9 cellular contexts compared by ENCODE assay signal in the genomic region with DNA sequence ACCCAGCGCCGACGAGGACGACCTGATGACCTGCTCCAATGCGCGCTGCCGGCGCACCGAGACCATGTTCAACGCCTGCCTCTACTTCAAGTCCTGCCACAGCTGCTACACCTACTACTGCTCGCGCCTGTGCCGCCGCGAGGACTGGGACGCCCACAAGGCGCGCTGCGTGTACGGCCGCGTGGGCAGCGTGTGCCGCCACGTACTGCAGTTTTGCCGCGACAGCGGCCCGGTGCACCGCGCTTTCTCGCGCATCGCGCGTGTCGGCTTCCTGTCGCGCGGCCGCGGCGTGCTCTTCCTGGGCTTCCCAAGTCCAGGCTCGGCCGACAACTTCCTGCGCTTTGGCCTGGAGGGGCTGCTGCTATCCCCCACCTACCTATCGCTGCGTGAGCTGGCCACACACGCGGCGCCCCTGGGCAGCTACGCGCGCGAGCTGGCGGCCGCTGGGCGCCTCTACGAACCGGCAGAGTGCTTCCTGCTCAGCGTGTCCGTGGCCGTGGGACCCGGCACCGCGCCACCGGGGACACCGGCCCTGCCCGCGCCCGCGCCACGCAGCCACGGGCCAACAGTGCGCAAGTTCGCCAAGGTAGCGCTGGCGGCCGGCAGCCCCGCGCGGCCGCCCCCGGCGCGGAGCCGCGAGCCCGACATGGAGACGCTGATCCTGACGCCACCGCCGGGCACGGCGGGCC. TPM values are rescaled to one million over a fixed set of nuclear protein-coding genes. Genes with fewer than 3 reads are reported as not detected.
A peak's percentile ranks its signal among the peaks of the same experiment; 100 is the strongest.
DNase-seq lines count a peak whose midpoint lies in the region; ATAC-seq, FAIRE-seq and TF ChIP-seq lines count a peak whose summit lies in the region.
"Had no signal": no experiment of that assay in that cellular context is flagged by ENCODE, and none has a peak within 500 bp of the region (broad histone marks: within the 10 kb centered on the region; RNA-seq: fewer than 3 reads in every experiment).

No MANE protein-coding gene starts in this region.

- no peaks in the 10 kb centered on the region for H3K9me3 Mint-ChIP-seq in activated naive CD4-positive, alpha-beta T cell treated with anti-CD3 and anti-CD28 coated beads for 36 hours
- no peaks in the 10 kb centered on the region for H3K9me3 Mint-ChIP-seq in activated naive CD4-positive, alpha-beta T cell treated with anti-CD3 and anti-CD28 coated beads, Interleukin-2, amount 50 U/mL, for 72 hours
- H3K9me3 Mint-ChIP-seq in stimulated activated naive B cell treated with anti-CD40 and anti-IgM and Interleukin-4, amounts not matched to agents 10 μg/mL and 1 μg/mL and 100 μg/mL, for 72 hours = no peaks in the 10 kb centered on the region

- DNase-seq in activated naive CD4-positive, alpha-beta T cell treated with anti-CD3 and anti-CD28 coated beads for 36 hours = no peak
- no peak for DNase-seq in activated naive CD4-positive, alpha-beta T cell treated with anti-CD3 and anti-CD28 coated beads, Interleukin-2, amount 50 U/mL, for 72 hours (ENCODE audit: low spot score in 2 of 2)
- DNase-seq in T-helper 17 cell = no peak
- no peak for DNase-seq in esophagus squamous epithelium (lab: John Stamatoyannopoulos, UW)
- DNase-seq in stimulated activated naive B cell treated with anti-CD40 and anti-IgM and Interleukin-4, amounts not matched to agents 10 μg/mL and 1 μg/mL and 100 μg/mL, for 72 hours = no peak
- DNase-seq in NCI-H510A (lab: John Stamatoyannopoulos, UW) = no peak
- no peak for DNase-seq in H54 (ENCODE audit: insufficient read length, low spot score)
- DNase-seq: NCI-H69 had no signal

- no peak for ATAC-seq in activated naive CD4-positive, alpha-beta T cell treated with anti-CD3 and anti-CD28 coated beads, Interleukin-2, amount 50 U/mL, for 72 hours
- ATAC-seq in T-helper 17 cell (no peak), HG02763 (IDR thresholded peaks at IDR 0.05; ENCODE audit: unreplicated experiment) (no peak)
- no peak for ATAC-seq in stimulated activated naive B cell treated with anti-CD40 and anti-IgM and Interleukin-4, amounts not matched to agents 10 μg/mL and 1 μg/mL and 100 μg/mL, for 72 hours (replicated peaks)

- 0% methylated on average over 5 of the region's 95 CpGs; no CpG with 5 or more reads in 1 of the 2 donors for WGBS in esophagus squamous epithelium, 2 donors

- no peak for TF ChIP-seq CTCF in esophagus squamous epithelium (IDR thresholded peaks at IDR 0.05)

- peaks cover 18% of the 10 kb centered on the region for H3K27me3 Mint-ChIP-seq in activated naive CD4-positive, alpha-beta T cell treated with anti-CD3 and anti-CD28 coated beads for 36 hours (ENCODE audit: low read depth)
- H3K27me3 Mint-ChIP-seq in T-helper 17 cell = peaks cover 12% of the 10 kb centered on the region
- H3K27me3 Mint-ChIP-seq in stimulated activated naive B cell treated with anti-CD40 and anti-IgM and Interleukin-4, amounts not matched to agents 10 μg/mL and 1 μg/mL and 100 μg/mL, for 72 hours = peaks cover 11 to 30% of the 10 kb centered on the region in 2 donors

- H3K4me3 Mint-ChIP-seq in activated naive CD4-positive, alpha-beta T cell treated with anti-CD3 and anti-CD28 coated beads for 36 hours = peak overlapping the region; percentile 21
- peak overlapping the region; percentile 92 for H3K4me3 Mint-ChIP-seq in T-helper 17 cell
- H3K4me3 Mint-ChIP-seq in stimulated activated naive B cell treated with anti-CD40 and anti-IgM and Interleukin-4, amounts not matched to agents 10 μg/mL and 1 μg/mL and 100 μg/mL, for 72 hours = peak overlapping the region; percentile 52 to 67

- intact Hi-C loops in activated naive CD4-positive, alpha-beta T cell treated with anti-CD3 and anti-CD28 coated beads for 36 hours (cut with micrococcal nuclease) = loop anchor here (1.0 kb wide), 1 partner anchor 59 kb away; no protein-coding TSS in a partner anchor
- intact Hi-C loops in esophagus squamous epithelium (cut with DNase I) = no loop called here

- peak overlapping the region; percentile 54 to 96 (median 70) for H3K4me3 ChIP-seq in esophagus squamous epithelium

- H3K4me1 ChIP-seq in esophagus squamous epithelium = peaks cover 50 to 87% (median 78%) of the 10 kb centered on the region in 3 donors

- H3K4me1 Mint-ChIP-seq in activated naive CD4-positive, alpha-beta T cell treated with anti-CD3 and anti-CD28 coated beads for 36 hours (ENCODE audit: low read depth) = peaks cover 23% of the 10 kb centered on the region
- H3K4me1 Mint-ChIP-seq in T-helper 17 cell = peaks cover 23% of the 10 kb centered on the region
- peaks cover 31 to 51% of the 10 kb centered on the region in 2 donors for H3K4me1 Mint-ChIP-seq in stimulated activated naive B cell treated with anti-CD40 and anti-IgM and Interleukin-4, amounts not matched to agents 10 μg/mL and 1 μg/mL and 100 μg/mL, for 72 hours

- H3K27ac Mint-ChIP-seq in activated naive CD4-positive, alpha-beta T cell treated with anti-CD3 and anti-CD28 coated beads for 36 hours = no peak overlapping the region
- H3K27ac Mint-ChIP-seq in activated naive CD4-positive, alpha-beta T cell treated with anti-CD3 and anti-CD28 coated beads, Interleukin-2, amount 50 U/mL, for 72 hours = no peak overlapping the region
- H3K27ac Mint-ChIP-seq in T-helper 17 cell = peak overlapping the region; percentile 75
- peak overlapping the region; percentile 94 for H3K27ac Mint-ChIP-seq in stimulated activated naive B cell treated with anti-CD40 and anti-IgM and Interleukin-4, amounts not matched to agents 10 μg/mL and 1 μg/mL and 100 μg/mL, for 72 hours

- peaks cover 7 to 54% (median 19%) of the 10 kb centered on the region in 4 donors for H3K27me3 ChIP-seq in esophagus squamous epithelium

- peak overlapping the region in 2 of 4 donors; percentile 92 to 94 for H3K27ac ChIP-seq in esophagus squamous epithelium

- FAIRE-seq in H54 (lab: Jason Lieb, UNC) = no peak

- H3K9me3 ChIP-seq in T-helper 17 cell (ENCODE audit: control insufficient read depth, low read length, poor library complexity, severe bottlenecking) = no peaks in the 10 kb centered on the region
- H3K9me3 ChIP-seq in esophagus squamous epithelium = no peaks in the 10 kb centered on the region

- TF ChIP-seq POLR2A in esophagus squamous epithelium (IDR thresholded peaks at IDR 0.05) (peak in 1 of 4 donors; percentile 4), H54 (IDR thresholded peaks at IDR 0.05; ENCODE audit: low read depth, low read length) (no peak)

- CTCF ChIA-PET in activated naive CD4-positive, alpha-beta T cell treated with anti-CD3 and anti-CD28 coated beads for 36 hours (lab: Charles Lee) = interaction anchor here (0.7 to 1.9 kb wide), 3 partner anchors 26 to 181 kb away, joined by 3 to 6 read pairs (median 5); no protein-coding TSS in a partner anchor

- peaks cover 2% of the 10 kb centered on the region for H3K36me3 Mint-ChIP-seq in activated naive CD4-positive, alpha-beta T cell treated with anti-CD3 and anti-CD28 coated beads for 36 hours (ENCODE audit: low read depth)
- H3K36me3 Mint-ChIP-seq in activated naive CD4-positive, alpha-beta T cell treated with anti-CD3 and anti-CD28 coated beads, Interleukin-2, amount 50 U/mL, for 72 hours = peaks cover 8 to 23% of the 10 kb centered on the region in 2 donors
- H3K36me3 Mint-ChIP-seq in T-helper 17 cell (ENCODE audit: low read depth) = peaks cover 2% of the 10 kb centered on the region
- H3K36me3 Mint-ChIP-seq in stimulated activated naive B cell treated with anti-CD40 and anti-IgM and Interleukin-4, amounts not matched to agents 10 μg/mL and 1 μg/mL and 100 μg/mL, for 72 hours = peaks cover 12 to 21% of the 10 kb centered on the region in 2 donors

- H3K36me3 ChIP-seq in esophagus squamous epithelium = peaks cover 0 to 14% (median 5%) of the 10 kb centered on the region in 3 donors

RNA-seq across cellular contexts. Expression of a gene that starts 2.7 kb away (rescaled TPM):
- total RNA-seq in activated naive CD4-positive, alpha-beta T cell treated with anti-CD3 and anti-CD28 coated beads for 36 hours = 100 to 1,000 TPM; 110 to 116 TPM
- 100 to 1,000 TPM; 129 to 167 TPM for total RNA-seq in activated naive CD4-positive, alpha-beta T cell treated with anti-CD3 and anti-CD28 coated beads, Interleukin-2, amount 50 U/mL, for 72 hours
- 10 to 100 TPM; 33.8 to 36.2 TPM for total RNA-seq in T-helper 17 cell
- total RNA-seq in esophagus squamous epithelium = 10 to 100 TPM; 21.9 to 53.2 (median 42.2) TPM

RNA-seq across cellular contexts. Expression of a gene that starts 4.2 kb away (rescaled TPM):
- 1 to 10 TPM; 1.7 to 2.0 TPM for total RNA-seq in activated naive CD4-positive, alpha-beta T cell treated with anti-CD3 and anti-CD28 coated beads for 36 hours
- 1 to 10 TPM; 3.7 to 6.7 TPM for total RNA-seq in activated naive CD4-positive, alpha-beta T cell treated with anti-CD3 and anti-CD28 coated beads, Interleukin-2, amount 50 U/mL, for 72 hours
- total RNA-seq in T-helper 17 cell (1 to 10 TPM; 2.9 to 3.7 TPM), esophagus squamous epithelium (1 to 10 TPM in 2 of 4 donors, under 1 TPM in 2; 0.32 to 2.3 (median 1.0) TPM)

RNA-seq across cellular contexts. Expression of a gene that starts 5.6 kb away (rescaled TPM):
- total RNA-seq in activated naive CD4-positive, alpha-beta T cell treated with anti-CD3 and anti-CD28 coated beads for 36 hours = 10 to 100 TPM; 15.9 to 16.1 TPM
- 10 to 100 TPM; 17.7 to 21.5 TPM for total RNA-seq in activated naive CD4-positive, alpha-beta T cell treated with anti-CD3 and anti-CD28 coated beads, Interleukin-2, amount 50 U/mL, for 72 hours
- total RNA-seq in T-helper 17 cell = 1 to 10 TPM; 3.4 TPM
- total RNA-seq in esophagus squamous epithelium = 1 to 10 TPM; 1.8 to 2.9 (median 2.7) TPM

RNA-seq across cellular contexts. Expression of a gene that starts 19.6 kb away (rescaled TPM):
- total RNA-seq in activated naive CD4-positive, alpha-beta T cell treated with anti-CD3 and anti-CD28 coated beads for 36 hours = 100 to 1,000 TPM; 259 to 288 TPM
- 100 to 1,000 TPM; 272 to 274 TPM for total RNA-seq in activated naive CD4-positive, alpha-beta T cell treated with anti-CD3 and anti-CD28 coated beads, Interleukin-2, amount 50 U/mL, for 72 hours
- total RNA-seq in T-helper 17 cell (100 to 1,000 TPM; 212 to 224 TPM), esophagus squamous epithelium (100 to 1,000 TPM; 326 to 456 (median 356) TPM)

RNA-seq across cellular contexts. Expression of a gene that starts 38.8 kb away (rescaled TPM):
- 10 to 100 TPM; 74.9 to 82.7 TPM for total RNA-seq in activated naive CD4-positive, alpha-beta T cell treated with anti-CD3 and anti-CD28 coated beads for 36 hours
- 100 to 1,000 TPM in 1 of 2 donors, 10 to 100 TPM in 1; 79.3 to 101 TPM for total RNA-seq in activated naive CD4-positive, alpha-beta T cell treated with anti-CD3 and anti-CD28 coated beads, Interleukin-2, amount 50 U/mL, for 72 hours
- 10 to 100 TPM; 55.6 to 59.7 TPM for total RNA-seq in T-helper 17 cell
- total RNA-seq in esophagus squamous epithelium = 10 to 100 TPM; 54.9 to 70.7 (median 61.5) TPM

Comparison
In these comparisons a context has a peak if more than half of its experiments do, and no peak if none do; other contexts are left out.
1. H3K27ac Mint-ChIP-seq: peak in T-helper 17 cell (single experiment) and stimulated activated naive B cell treated with anti-CD40 and anti-IgM and Interleukin-4, amounts not matched to agents 10 μg/mL and 1 μg/mL and 100 μg/mL, for 72 hours (single experiment); none in activated naive CD4-positive, alpha-beta T cell treated with anti-CD3 and anti-CD28 coated beads for 36 hours (single experiment) and activated naive CD4-positive, alpha-beta T cell treated with anti-CD3 and anti-CD28 coated beads, Interleukin-2, amount 50 U/mL, for 72 hours (0 of 2).
2. H3K4me3 Mint-ChIP-seq: peak in every context shown above with its lines; median percentile 92 in T-helper 17 cell; 60 in stimulated activated naive B cell treated with anti-CD40 and anti-IgM and Interleukin-4, amounts not matched to agents 10 μg/mL and 1 μg/mL and 100 μg/mL, for 72 hours; 21 in activated naive CD4-positive, alpha-beta T cell treated with anti-CD3 and anti-CD28 coated beads for 36 hours.